13 cellular contexts compared by ENCODE assay signal in the genomic region with DNA sequence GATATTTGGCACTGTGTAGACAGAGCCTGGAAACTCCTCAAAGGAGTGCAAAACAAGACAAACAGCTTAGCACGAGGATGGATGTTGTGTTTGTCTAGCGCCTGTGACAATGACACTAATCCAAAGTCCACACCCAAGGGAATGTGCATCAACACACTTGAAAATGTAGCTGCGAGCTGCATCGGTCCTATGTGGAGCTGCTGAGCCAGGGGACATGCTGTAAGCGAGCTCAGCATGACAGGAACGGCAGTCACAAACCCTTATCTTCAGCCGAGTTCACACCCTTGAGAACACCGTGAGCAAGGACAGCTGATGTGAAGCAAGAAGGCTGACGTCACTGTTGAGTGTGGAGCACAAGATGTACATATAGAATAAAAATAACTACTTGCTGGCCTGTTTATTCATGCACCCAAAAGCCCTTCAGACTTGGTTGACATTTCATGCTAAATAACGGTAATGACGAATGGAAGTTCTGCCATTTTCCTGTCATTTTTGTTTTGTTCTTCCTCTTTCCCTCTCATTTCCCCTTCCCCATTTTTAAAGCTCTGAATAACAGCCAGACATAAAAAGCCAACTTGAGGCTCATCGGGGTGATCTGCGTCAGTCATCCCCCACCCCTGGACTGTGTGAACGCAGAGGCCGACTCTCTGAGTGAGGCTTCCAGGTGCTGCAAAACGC.
DNase-seq lines count a peak whose midpoint lies in the region; ATAC-seq and TF ChIP-seq lines count a peak whose summit lies in the region.
"Had no signal": no experiment of that assay in that cellular context is flagged by ENCODE, and none has a peak within 500 bp of the region (broad histone marks: within the 10 kb centered on the region; RNA-seq: fewer than 3 reads in every experiment).

No MANE protein-coding gene starts in this region.

- H3K4me3 ChIP-seq in Caco-2 (ENCODE audit: low read depth, low read length), result no peak overlapping the region
- H3K4me3 ChIP-seq in fibroblast of mammary gland (ENCODE audit: control insufficient read depth, low read depth, low read length), result no peak overlapping the region
- H3K4me3 ChIP-seq: spleen, tibial artery had no signal

- H3K9me3 ChIP-seq in Caco-2, result no peaks in the 10 kb centered on the region
- H3K9me3 ChIP-seq: spleen, tibial artery had no signal

- DNase-seq in Caco-2 (peak; percentile 57 to 72), fibroblast of mammary gland (ENCODE audit: low read depth) (peak; percentile 43), neural crest cell (ENCODE audit: low read depth, low spot score) (no peak), HuH-7 (ENCODE audit: low spot score) (no peak)
- DNase-seq: activated naive CD4-positive, alpha-beta T cell treated with anti-CD3 and anti-CD28 coated beads for 36 hours; NCI-H1930; spleen; tibial artery had no signal

- BruUV-seq in Caco-2 (replicated peaks; lab: Mats Ljungman, UMichigan), result no TSS peak

- TF ChIP-seq CTCF in Caco-2 (IDR thresholded peaks at IDR 0.05; ENCODE audit: insufficient read depth in 1 of 2, low read depth in 1 of 2, low read length in 1 of 2, severe bottlenecking in 1 of 2, unreplicated experiment in 1 of 2), result no peak
- TF ChIP-seq CTCF in fibroblast of mammary gland (conservative IDR thresholded peaks at IDR 0.05; ENCODE audit: control insufficient read depth, insufficient read depth, low read depth, low read length), result no peak
- no peak for TF ChIP-seq CTCF in neural crest cell (conservative IDR thresholded peaks at IDR 0.05)

- H3K27ac Mint-ChIP-seq in Caco-2 (ENCODE audit: unreplicated experiment) (peak overlapping the region; percentile 18), neural crest cell (ENCODE audit: unreplicated experiment) (peak overlapping the region; percentile 94)
- H3K27ac Mint-ChIP-seq: activated naive CD4-positive, alpha-beta T cell treated with anti-CD3 and anti-CD28 coated beads for 36 hours had no signal

- peaks cover 8% of the 10 kb centered on the region for H3K4me1 Mint-ChIP-seq in Caco-2 (ENCODE audit: low read depth, unreplicated experiment)
- H3K4me1 Mint-ChIP-seq in neural crest cell, result peaks cover 82% of the 10 kb centered on the region

- no peaks in the 10 kb centered on the region for H3K36me3 Mint-ChIP-seq in Caco-2 (ENCODE audit: insufficient read depth, unreplicated experiment)
- peaks cover 14% of the 10 kb centered on the region for H3K36me3 Mint-ChIP-seq in neural crest cell (ENCODE audit: low read depth)

- no peak for ATAC-seq in HG03097 (IDR thresholded peaks at IDR 0.05; ENCODE audit: low FRiP score, unreplicated experiment)
- ATAC-seq in GM18867 (IDR thresholded peaks at IDR 0.05; ENCODE audit: unreplicated experiment), result no peak
- ATAC-seq in GM21786 (IDR thresholded peaks at IDR 0.05; ENCODE audit: unreplicated experiment), result no peak

- CTCF ChIA-PET in Caco-2 (lab: Charles Lee), result no interaction called here

- no peaks in the 10 kb centered on the region for H3K27me3 Mint-ChIP-seq in Caco-2 (ENCODE audit: insufficient read depth, unreplicated experiment)
- no peaks in the 10 kb centered on the region for H3K27me3 Mint-ChIP-seq in neural crest cell (ENCODE audit: low read depth)

- H3K9me3 Mint-ChIP-seq in Caco-2 (ENCODE audit: unreplicated experiment) (peaks cover 5% of the 10 kb centered on the region), neural crest cell (peaks cover 10% of the 10 kb centered on the region)
- H3K9me3 Mint-ChIP-seq: nephron had no signal

- H3K4me3 Mint-ChIP-seq in Caco-2 (ENCODE audit: unreplicated experiment), result no peak overlapping the region
- H3K4me3 Mint-ChIP-seq in neural crest cell, result peak overlapping the region; percentile 59
- H3K4me3 Mint-ChIP-seq: activated naive CD4-positive, alpha-beta T cell treated with anti-CD3 and anti-CD28 coated beads for 36 hours; nephron had no signal

- H3K36me3 ChIP-seq in Caco-2 (ENCODE audit: control insufficient read depth, insufficient read depth, low read length), result no peaks in the 10 kb centered on the region
- H3K36me3 ChIP-seq: spleen, tibial artery had no signal

- intact Hi-C loops in Caco-2 (cut with micrococcal nuclease; ENCODE audit: unreplicated experiment), result no loop called here

- POLR2A ChIA-PET in Caco-2 (lab: Charles Lee), result no interaction called here

- peaks cover 20% of the 10 kb centered on the region for H3K4me1 ChIP-seq in Caco-2
- H3K4me1 ChIP-seq: tibial artery had no signal

- peak overlapping the region; percentile 67 for H3K27ac ChIP-seq in angular gyrus (ENCODE audit: low read depth, low read length)
- H3K27ac ChIP-seq: tibial artery had no signal

- H3K27me3 ChIP-seq in Caco-2 (replicated peaks; ENCODE audit: control insufficient read depth, insufficient read depth, low read length), result no peaks in the 10 kb centered on the region
- H3K27me3 ChIP-seq: spleen, tibial artery had no signal

Comparison
In these comparisons a context has a peak if more than half of its experiments do, and no peak if none do; other contexts are left out.
1. DNase-seq: peak in Caco-2 (2 of 2) and fibroblast of mammary gland (single experiment); none in neural crest cell (single experiment) and HuH-7 (single experiment).